8 cellular contexts compared by ENCODE assay signal in the genomic region with DNA sequence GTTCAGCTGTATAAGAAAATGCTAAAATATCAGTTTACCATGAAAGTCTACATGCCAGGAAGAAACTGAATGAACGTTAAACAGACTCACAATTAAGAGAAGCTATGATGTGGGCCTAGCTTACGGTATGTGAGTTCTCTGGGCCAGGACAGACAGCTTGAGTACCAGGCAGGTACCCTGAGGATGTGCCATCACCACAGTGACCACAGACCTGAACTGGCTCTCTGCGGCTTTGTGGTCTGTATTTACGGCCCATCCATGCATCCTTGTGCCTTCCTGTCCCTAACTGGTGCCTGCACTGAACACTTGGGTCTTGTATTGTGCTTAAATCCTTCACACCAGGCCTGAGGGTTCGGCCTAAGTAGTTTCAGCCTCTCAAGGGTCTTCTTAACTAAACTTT.
"Had no signal": no experiment of that assay in that cellular context is flagged by ENCODE, and none has a peak within 500 bp of the region (broad histone marks: within the 10 kb centered on the region; RNA-seq: fewer than 3 reads in every experiment).

No MANE protein-coding gene starts in this region.

- H3K36me3 Mint-ChIP-seq: IgD-negative memory B cell had no signal

- ATAC-seq: GM23338, HepG2, K562 had no signal

- H3K27ac ChIP-seq: HL-60 had no signal

- H3K9me3 Mint-ChIP-seq: GM23338, H9 had no signal

- H3K4me2 ChIP-seq: GM23338 had no signal

- H3K27ac Mint-ChIP-seq: GM23338, H9, IgD-negative memory B cell had no signal

- H3K4me3 ChIP-seq: GM23338, K562 had no signal

- H3K4me3 Mint-ChIP-seq: GM23338, H9, IgD-negative memory B cell had no signal

- H2AFZ ChIP-seq: GM23338 had no signal

- H3K27me3 Mint-ChIP-seq: IgD-negative memory B cell had no signal

- DNase-seq: H9, HCEC 1CT, KG1 had no signal
